18 cellular contexts compared by ENCODE assay signal in genomic region chr4:154039435-154040061, GRCh38.
"Had no signal": no experiment of that assay in that cellular context is flagged by ENCODE, and none has a peak within 500 bp of the region (broad histone marks: within the 10 kb centered on the region; RNA-seq: fewer than 3 reads in every experiment).

No MANE protein-coding gene starts in this region.

- H3K4me3 ChIP-seq: adrenal gland, mucosa of descending colon, ovary, sigmoid colon, thoracic aorta, upper lobe of right lung had no signal

- ATAC-seq: activated naive CD4-positive, alpha-beta T cell treated with anti-CD3 and anti-CD28 coated beads, Interleukin-2, amount 50 U/mL, for 72 hours; mucosa of descending colon; stimulated activated naive B cell treated with anti-CD40 and anti-IgM and Interleukin-4, amounts not matched to agents 10 μg/mL and 1 μg/mL and 100 μg/mL, for 72 hours; upper lobe of right lung had no signal

- H3K4me3 Mint-ChIP-seq: dendritic cell treated with granulocyte-macrophage colony-stimulating factor and Interleukin-4, amounts not matched to agents 40 ng/mL and 50 ng/mL, for 4 days; memory B cell; naive B cell; stimulated activated naive B cell treated with anti-CD40 and anti-IgM and Interleukin-4, amounts not matched to agents 10 μg/mL and 1 μg/mL and 100 μg/mL, for 72 hours had no signal

- H3K27ac ChIP-seq: adrenal gland, ovary, sigmoid colon, thoracic aorta, upper lobe of right lung, WERI-Rb-1 had no signal

- H3K27me3 Mint-ChIP-seq: dendritic cell treated with granulocyte-macrophage colony-stimulating factor and Interleukin-4, amounts not matched to agents 40 ng/mL and 50 ng/mL, for 4 days; memory B cell had no signal

- H3K27ac Mint-ChIP-seq: activated naive CD4-positive, alpha-beta T cell treated with anti-CD3 and anti-CD28 coated beads, Interleukin-2, amount 50 U/mL, for 72 hours; dendritic cell treated with granulocyte-macrophage colony-stimulating factor and Interleukin-4, amounts not matched to agents 40 ng/mL and 50 ng/mL, for 4 days; memory B cell; naive B cell; stimulated activated naive B cell treated with anti-CD40 and anti-IgM and Interleukin-4, amounts not matched to agents 10 μg/mL and 1 μg/mL and 100 μg/mL, for 72 hours had no signal

- H3K36me3 Mint-ChIP-seq: activated naive CD4-positive, alpha-beta T cell treated with anti-CD3 and anti-CD28 coated beads, Interleukin-2, amount 50 U/mL, for 72 hours; memory B cell; naive B cell; stimulated activated naive B cell treated with anti-CD40 and anti-IgM and Interleukin-4, amounts not matched to agents 10 μg/mL and 1 μg/mL and 100 μg/mL, for 72 hours had no signal

- H3K27me3 ChIP-seq: adrenal gland, ovary, sigmoid colon, upper lobe of right lung had no signal

- H3K4me1 Mint-ChIP-seq: memory B cell; naive B cell; stimulated activated naive B cell treated with anti-CD40 and anti-IgM and Interleukin-4, amounts not matched to agents 10 μg/mL and 1 μg/mL and 100 μg/mL, for 72 hours had no signal

- DNase-seq: activated CD4-positive, alpha-beta T cell treated with anti-CD3 and anti-CD28 coated beads for 1 hour; activated CD8-positive, alpha-beta memory T cell treated with anti-CD3 and anti-CD28 coated beads for 24 hours; activated gamma-delta T cell; adrenal gland; cerebellar nuclear complex; effector CD8-positive, alpha-beta T cell; foreskin fibroblast; mucosa of descending colon; naive B cell; ovary; sigmoid colon; stimulated activated naive B cell treated with anti-CD40 and anti-IgM and Interleukin-4, amounts not matched to agents 10 μg/mL and 1 μg/mL and 100 μg/mL, for 72 hours; upper lobe of right lung; WERI-Rb-1 had no signal

- H3K9me3 Mint-ChIP-seq: activated naive CD4-positive, alpha-beta T cell treated with anti-CD3 and anti-CD28 coated beads, Interleukin-2, amount 50 U/mL, for 72 hours; dendritic cell treated with granulocyte-macrophage colony-stimulating factor and Interleukin-4, amounts not matched to agents 40 ng/mL and 50 ng/mL, for 4 days; memory B cell; stimulated activated naive B cell treated with anti-CD40 and anti-IgM and Interleukin-4, amounts not matched to agents 10 μg/mL and 1 μg/mL and 100 μg/mL, for 72 hours had no signal

- H3K36me3 ChIP-seq: adrenal gland, ovary, sigmoid colon, thoracic aorta, upper lobe of right lung, WERI-Rb-1 had no signal

- H3K4me1 ChIP-seq: adrenal gland, sigmoid colon, upper lobe of right lung had no signal

- H3K9me3 ChIP-seq: adrenal gland, mucosa of descending colon, ovary, sigmoid colon, thoracic aorta, upper lobe of right lung had no signal
